Comparison of ENCODE assay signal across 13 cellular contexts in genomic region chr11:45048870-45049825, GRCh38.
A peak's percentile ranks its signal among the peaks of the same experiment; 100 is the strongest.
DNase-seq lines count a peak whose midpoint lies in the region; ATAC-seq and TF ChIP-seq lines count a peak whose summit lies in the region.
"Had no signal": no experiment of that assay in that cellular context is flagged by ENCODE, and none has a peak within 500 bp of the region (broad histone marks: within the 10 kb centered on the region; RNA-seq: fewer than 3 reads in every experiment).

No MANE protein-coding gene starts in this region.

- POLR2A ChIA-PET in RWPE1 (lab: Yijun Ruan, JAX; ENCODE audit: low non-redundant PET): no interaction called here

- peak; percentile 27 for DNase-seq in NCI-H345 (lab: John Stamatoyannopoulos, UW)
- no peak for DNase-seq in NCI-H345 treated with DMSO at 0.1 percent for 48 hours (lab: John Stamatoyannopoulos, UW; ENCODE audit: unreplicated experiment)
- DNase-seq in RWPE1 (ENCODE audit: low spot score): no peak
- peak; percentile 48 for DNase-seq in left cardiac atrium
- DNase-seq in testis: peak; percentile 17
- DNase-seq in nucleus accumbens (lab: John Stamatoyannopoulos, UW): no peak
- DNase-seq in globus pallidus (ENCODE audit: low spot score): no peak
- no peak for DNase-seq in effector CD8-positive, alpha-beta T cell (lab: John Stamatoyannopoulos, UW)
- DNase-seq: activated CD4-positive, CD25-positive, alpha-beta regulatory T cell; islet precursor cell; NCI-H1105; stimulated activated CD4-positive, alpha-beta T cell treated with anti-CD3 and anti-CD28 coated beads, Interleukin-4, amount 100 ng/mL, for 1 hour had no signal

- peak overlapping the region; percentile 7 for H3K27ac ChIP-seq in RWPE1
- H3K27ac ChIP-seq in testis: no peak overlapping the region

- CTCF ChIA-PET in RWPE1 (lab: Yijun Ruan, JAX): interaction anchor here (1.4 kb wide), 1 partner anchor 113 kb away, joined by 4 read pairs; no protein-coding TSS in a partner anchor

- H3K9me3 ChIP-seq in testis: no peaks in the 10 kb centered on the region

- no peak overlapping the region for H3K4me3 ChIP-seq in testis

- H3K4me1 ChIP-seq in testis: no peaks in the 10 kb centered on the region

- peak; percentile 66 to 83 for ATAC-seq in left cardiac atrium
- ATAC-seq: esophagus mucosa had no signal

- no peaks in the 10 kb centered on the region for H3K36me3 ChIP-seq in testis (ENCODE audit: low read depth, missing control alignments)

- no peak for TF ChIP-seq POLR2A in testis (IDR thresholded peaks at IDR 0.05)

- no peak for TF ChIP-seq CTCF in RWPE1 (conservative IDR thresholded peaks at IDR 0.05; ENCODE audit: low read depth)
- TF ChIP-seq CTCF in testis (IDR thresholded peaks at IDR 0.05): no peak

- 62 to 81% methylated on average over 22 to 23 of the region's 23 CpGs for WGBS in testis, 2 donors

- intact Hi-C loops in left cardiac atrium (cut with DNase I): no loop called here
- intact Hi-C loops in testis (cut with DNase I; ENCODE audit: low total_unique reads): no loop called here

- H3K27me3 ChIP-seq in testis: no peaks in the 10 kb centered on the region

Comparison
In these comparisons a context has a peak if more than half of its experiments do, and no peak if none do; other contexts are left out.
1. DNase-seq: peak in NCI-H345 (single experiment), left cardiac atrium (single experiment) and testis (single experiment); none in NCI-H345 treated with DMSO at 0.1 percent for 48 hours (single experiment), RWPE1 (single experiment), nucleus accumbens (0 of 56), globus pallidus (single experiment) and effector CD8-positive, alpha-beta T cell (single experiment).